ENCODE assay signal across 24 cellular contexts in genomic region chr15:57698243-57698642, GRCh38.
"Had no signal": no experiment of that assay in that cellular context is flagged by ENCODE, and none has a peak within 500 bp of the region (broad histone marks: within the 10 kb centered on the region; RNA-seq: fewer than 3 reads in every experiment).

No MANE protein-coding gene starts in this region.

- H3K36me3 Mint-ChIP-seq: activated naive CD4-positive, alpha-beta T cell treated with anti-CD3 and anti-CD28 coated beads, Interleukin-2, amount 50 U/mL, for 24 hours; WTC11 had no signal

- DNase-seq: activated CD4-positive, alpha-beta T cell treated with anti-CD3 and anti-CD28 coated beads for 48 hours; activated CD4-positive, alpha-beta T cell treated with anti-CD3 and anti-CD28 coated beads, Interleukin-2, amount 50 U/mL, for 4 hours; activated CD4-positive, CD25-positive, alpha-beta regulatory T cell treated with anti-CD3 and anti-CD28 coated beads, Interleukin-2, amount 50 U/mL, for 72 hours; activated CD8-positive, alpha-beta memory T cell treated with anti-CD3 and anti-CD28 coated beads, Interleukin-2, amount 50 U/mL, for 48 hours; activated CD8-positive, alpha-beta T cell treated with anti-CD3 and anti-CD28 coated beads, Interleukin-2, amount 10 ng/mL, durations not matched to agents 7 days and 5 days; activated effector memory CD4-positive, alpha-beta T cell treated with Interleukin-2 at 50 U/mL for 16 hours; activated naive CD4-positive, alpha-beta T cell; activated T-cell treated with anti-CD3 and anti-CD28 coated beads, Interleukin-2, amount 50 U/mL, for 24 hours; body of pancreas; central memory CD4-positive, alpha-beta T cell; KBM-7; NCI-H1048; NCI-H1436; NCI-H1694 treated with DMSO at 0.1 percent for 48 hours; NCI-H2029 treated with DMSO at 0.1 percent for 48 hours; NCI-H2171; NCI-H2227 treated with DMSO at 0.1 percent for 48 hours; SHP77; SW 1271 had no signal

- H3K4me1 ChIP-seq: body of pancreas had no signal

- H3K4me3 ChIP-seq: body of pancreas, SJSA1 had no signal

- ATAC-seq: activated CD8-positive, alpha-beta T cell treated with anti-CD3 and anti-CD28 coated beads, Interleukin-2, amount 10 ng/mL, durations not matched to agents 7 days and 5 days; body of pancreas; WTC11 had no signal

- H3K4me3 Mint-ChIP-seq: activated CD8-positive, alpha-beta T cell treated with anti-CD3 and anti-CD28 coated beads, Interleukin-2, amount 10 ng/mL, durations not matched to agents 7 days and 5 days; activated naive CD4-positive, alpha-beta T cell treated with anti-CD3 and anti-CD28 coated beads, Interleukin-2, amount 50 U/mL, for 24 hours; activated T-cell treated with anti-CD3 and anti-CD28 coated beads, Interleukin-2, amount 50 U/mL, for 24 hours; activated T-helper 1 cell treated with anti-CD3 and anti-CD28 coated beads, Interleukin-12 subunit alpha, Interleukin-12 subunit beta, Interleukin-2, Interleukin-4 antibody, amounts not matched to agents 30 ng/mL and 10 ng/mL and 1 ng/mL, durations not matched to agents 14 hours and 24 hours and 36 hours; T-helper 1 cell treated with Interleukin-12 subunit alpha and Interleukin-12 subunit beta and Interleukin-4 antibody, amounts not matched to agents 30 μg/mL and 1 μg/mL, for 36 hours; WTC11 had no signal

- H3K9me3 ChIP-seq: body of pancreas, SJSA1 had no signal

- H3K36me3 ChIP-seq: SJSA1 had no signal

- H3K4me1 Mint-ChIP-seq: WTC11 had no signal

- H3K27ac ChIP-seq: body of pancreas, SJSA1 had no signal

- H3K27ac Mint-ChIP-seq: activated CD8-positive, alpha-beta T cell treated with anti-CD3 and anti-CD28 coated beads, Interleukin-2, amount 10 ng/mL, durations not matched to agents 7 days and 5 days; activated naive CD4-positive, alpha-beta T cell treated with anti-CD3 and anti-CD28 coated beads, Interleukin-2, amount 50 U/mL, for 24 hours; activated T-cell treated with anti-CD3 and anti-CD28 coated beads, Interleukin-2, amount 50 U/mL, for 24 hours; activated T-helper 1 cell treated with anti-CD3 and anti-CD28 coated beads, Interleukin-12 subunit alpha, Interleukin-12 subunit beta, Interleukin-2, Interleukin-4 antibody, amounts not matched to agents 30 ng/mL and 10 ng/mL and 1 ng/mL, durations not matched to agents 14 hours and 24 hours and 36 hours; T-helper 1 cell treated with Interleukin-12 subunit alpha and Interleukin-12 subunit beta and Interleukin-4 antibody, amounts not matched to agents 30 μg/mL and 1 μg/mL, for 36 hours; WTC11 had no signal

- H3K9me3 Mint-ChIP-seq: activated naive CD4-positive, alpha-beta T cell treated with anti-CD3 and anti-CD28 coated beads, Interleukin-2, amount 50 U/mL, for 24 hours; activated T-cell treated with anti-CD3 and anti-CD28 coated beads, Interleukin-2, amount 50 U/mL, for 24 hours; activated T-helper 1 cell treated with anti-CD3 and anti-CD28 coated beads, Interleukin-12 subunit alpha, Interleukin-12 subunit beta, Interleukin-2, Interleukin-4 antibody, amounts not matched to agents 30 ng/mL and 10 ng/mL and 1 ng/mL, durations not matched to agents 14 hours and 24 hours and 36 hours; T-helper 1 cell treated with Interleukin-12 subunit alpha and Interleukin-12 subunit beta and Interleukin-4 antibody, amounts not matched to agents 30 μg/mL and 1 μg/mL, for 36 hours; WTC11 had no signal
